ENCODE assay signal across 1 cellular context in genomic region chr20:64035933-64036345, GRCh38.
TF ChIP-seq lines count a peak whose summit lies in the region.

TSS of gene C20orf204 (plus strand) at chr20:64036182. CDS start at chr20:64036324, 142 bp downstream.

TF ChIP-seq in HepG2, 621 proteins besides CTCF, POLR2A, EP300 and RAD21 (continued from another document and continues in another):
- TF ChIP-seq MLXIP (CRISPR knock-in tag; IDR thresholded peaks at IDR 0.05; ENCODE audit: borderline replicate concordance) = no peak
- TF ChIP-seq ZNF816 (CRISPR knock-in tag; IDR thresholded peaks at IDR 0.05; ENCODE audit: borderline replicate concordance) = no peak
- TF ChIP-seq ZSCAN22 (CRISPR knock-in tag; IDR thresholded peaks at IDR 0.05) = peak; percentile 86
- TF ChIP-seq ZNF619 (CRISPR knock-in tag; IDR thresholded peaks at IDR 0.05) = peak; percentile 82; the same call in 1 of the 2 replicates
- TF ChIP-seq ZNF276 (CRISPR knock-in tag; IDR thresholded peaks at IDR 0.05; ENCODE audit: low read depth) = no peak; the same call in 1 of the 2 replicates
- peak; percentile 86; the same call in 1 of the 2 replicates for TF ChIP-seq AFF4 (CRISPR knock-in tag; IDR thresholded peaks at IDR 0.05)
- TF ChIP-seq HOXD1 (CRISPR knock-in tag; IDR thresholded peaks at IDR 0.05) = peak; percentile 48; the same call in 1 of the 2 replicates
- no peak for TF ChIP-seq NAIF1 (CRISPR knock-in tag; IDR thresholded peaks at IDR 0.05; ENCODE audit: borderline replicate concordance)
- no peak for TF ChIP-seq ZFYVE20 (CRISPR knock-in tag; IDR thresholded peaks at IDR 0.05; ENCODE audit: borderline replicate concordance, low read depth)
- peak; percentile 19; the same call in 1 of the 2 replicates for TF ChIP-seq SOX13 (IDR thresholded peaks at IDR 0.05)
- peak in 1 of 2 experiments; percentile 72; a peak in 1 of 4 replicates for TF ChIP-seq SOX13 (CRISPR knock-in tag; conservative IDR thresholded peaks at IDR 0.05 in 1 of 2, IDR thresholded peaks at IDR 0.05 in 1 of 2)
- TF ChIP-seq RNF2 (conservative IDR thresholded peaks at IDR 0.05; ENCODE audit: low read depth) = no peak; the same call in 1 of the 2 replicates
- peak; percentile 55; the same call in 1 of the 2 replicates for TF ChIP-seq FOSL2 (CRISPR knock-in tag; IDR thresholded peaks at IDR 0.05)
- TF ChIP-seq ZNF782 (CRISPR knock-in tag; IDR thresholded peaks at IDR 0.05; ENCODE audit: borderline replicate concordance) = peak; percentile 37; the same call in 1 of the 2 replicates
- TF ChIP-seq EHMT2 (IDR thresholded peaks at IDR 0.05; ENCODE audit: borderline replicate concordance, low read depth, low read length) = no peak
- TF ChIP-seq POGZ (CRISPR knock-in tag; IDR thresholded peaks at IDR 0.05) = no peak
- TF ChIP-seq TBX2 (CRISPR knock-in tag; IDR thresholded peaks at IDR 0.05; ENCODE audit: borderline replicate concordance) = peak; percentile 86
- peak; percentile 69; the same call in 1 of the 2 replicates for TF ChIP-seq SSRP1 (CRISPR knock-in tag; IDR thresholded peaks at IDR 0.05)
- no peak; the same call in 1 of the 2 replicates for TF ChIP-seq STAT6 (CRISPR knock-in tag; IDR thresholded peaks at IDR 0.05; ENCODE audit: borderline replicate concordance)
- TF ChIP-seq ZNF547 (CRISPR knock-in tag; IDR thresholded peaks at IDR 0.05) = no peak
- no peak for TF ChIP-seq HNF4G (IDR thresholded peaks at IDR 0.05; ENCODE audit: borderline replicate concordance, low read depth, low read length)
- peak; percentile 82 for TF ChIP-seq HNF4G (CRISPR knock-in tag; IDR thresholded peaks at IDR 0.05; ENCODE audit: borderline replicate concordance, low read depth)
- TF ChIP-seq ZNF570 (CRISPR knock-in tag; IDR thresholded peaks at IDR 0.05; ENCODE audit: borderline replicate concordance) = no peak; the same call in 1 of the 2 replicates
- no peak for TF ChIP-seq ARID2 (CRISPR knock-in tag; IDR thresholded peaks at IDR 0.05; ENCODE audit: borderline replicate concordance)
- TF ChIP-seq HINFP (CRISPR knock-in tag; IDR thresholded peaks at IDR 0.05; ENCODE audit: low read depth) = peak; percentile 55; the same call in 1 of the 2 replicates
- no peak for TF ChIP-seq ZNF75D (CRISPR knock-in tag; IDR thresholded peaks at IDR 0.05; ENCODE audit: borderline replicate concordance)
- TF ChIP-seq MXD4 (CRISPR knock-in tag; IDR thresholded peaks at IDR 0.05) = peak; percentile 75
- peak; percentile 65; the same call in 1 of the 2 replicates for TF ChIP-seq GMEB1 (CRISPR knock-in tag; IDR thresholded peaks at IDR 0.05; ENCODE audit: borderline replicate concordance)
- TF ChIP-seq ZNF737 (CRISPR knock-in tag; IDR thresholded peaks at IDR 0.05; ENCODE audit: borderline replicate concordance) = no peak
- TF ChIP-seq RNF219 (CRISPR knock-in tag; IDR thresholded peaks at IDR 0.05) = 0 out of 2 replicates have a peak, but pooled peaks have one; percentile 22
- TF ChIP-seq SIX1 (CRISPR knock-in tag; IDR thresholded peaks at IDR 0.05; ENCODE audit: borderline replicate concordance) = no peak; the same call in 1 of the 2 replicates
- TF ChIP-seq ZNF3 (CRISPR knock-in tag; IDR thresholded peaks at IDR 0.05) = no peak
- TF ChIP-seq SMC3 (IDR thresholded peaks at IDR 0.05; ENCODE audit: low read length) = no peak
- 0 out of 2 replicates have a peak, but pooled peaks have one; percentile 37 for TF ChIP-seq HNF1A (IDR thresholded peaks at IDR 0.05; ENCODE audit: low read depth)
- TF ChIP-seq HNF1A (CRISPR knock-in tag; IDR thresholded peaks at IDR 0.05; ENCODE audit: borderline replicate concordance) = peak; percentile 74; the same call in 1 of the 2 replicates
- TF ChIP-seq RBAK (CRISPR knock-in tag; IDR thresholded peaks at IDR 0.05) = no peak; the same call in 1 of the 2 replicates
- TF ChIP-seq ZFAT (CRISPR knock-in tag; conservative IDR thresholded peaks at IDR 0.05) = no peak
